ENCODE assay signal across 13 cellular contexts in genomic region chr1:17370618-17371017, GRCh38. TPM values are rescaled to one million over a fixed set of nuclear protein-coding genes. Genes with fewer than 3 reads are reported as not detected.
A peak's percentile ranks its signal among the peaks of the same experiment; 100 is the strongest.
DNase-seq lines count a peak whose midpoint lies in the region; ATAC-seq and TF ChIP-seq lines count a peak whose summit lies in the region.
"Had no signal": no experiment of that assay in that cellular context is flagged by ENCODE, and none has a peak within 500 bp of the region (broad histone marks: within the 10 kb centered on the region; RNA-seq: fewer than 3 reads in every experiment).

No MANE protein-coding gene starts in this region.

- H3K36me3 Mint-ChIP-seq in progenitor cell of endocrine pancreas (ENCODE audit: insufficient read depth): no peaks in the 10 kb centered on the region
- H3K36me3 Mint-ChIP-seq: activated naive CD8-positive, alpha-beta T cell had no signal

- no peak overlapping the region for H3K4me3 Mint-ChIP-seq in progenitor cell of endocrine pancreas (ENCODE audit: low read depth)
- H3K4me3 Mint-ChIP-seq: activated CD4-positive, alpha-beta T cell treated with anti-CD3 and anti-CD28 coated beads, Interleukin-2, amount 10 ng/mL, durations not matched to agents 7 days and 5 days; activated naive CD8-positive, alpha-beta T cell had no signal

- ATAC-seq in HG03342 (IDR thresholded peaks at IDR 0.05; ENCODE audit: unreplicated experiment): no peak

- H3K27me3 Mint-ChIP-seq in progenitor cell of endocrine pancreas: peaks cover 18% of the 10 kb centered on the region
- H3K27me3 Mint-ChIP-seq: activated naive CD8-positive, alpha-beta T cell had no signal

- no peak overlapping the region for H3K27ac Mint-ChIP-seq in progenitor cell of endocrine pancreas
- H3K27ac Mint-ChIP-seq: activated CD4-positive, alpha-beta T cell treated with anti-CD3 and anti-CD28 coated beads, Interleukin-2, amount 10 ng/mL, durations not matched to agents 7 days and 5 days; activated naive CD8-positive, alpha-beta T cell had no signal

- H3K9me3 Mint-ChIP-seq in progenitor cell of endocrine pancreas (ENCODE audit: low read depth): no peaks in the 10 kb centered on the region
- H3K9me3 Mint-ChIP-seq: activated CD4-positive, alpha-beta T cell treated with anti-CD3 and anti-CD28 coated beads, Interleukin-2, amount 10 ng/mL, durations not matched to agents 7 days and 5 days had no signal

- DNase-seq in NCI-H748 (lab: John Stamatoyannopoulos, UW; ENCODE audit: unreplicated experiment) (peak; percentile 3), NCI-H748 treated with DMSO at 0.1 percent for 48 hours (lab: John Stamatoyannopoulos, UW) (no peak), NAMALWA (ENCODE audit: low spot score) (peak; percentile 44), cardiac fibroblast (ENCODE audit: low read depth in 2 of 2) (no peak), progenitor cell of endocrine pancreas (ENCODE audit: low spot score, unreplicated experiment) (no peak), NCI-H226 (no peak), DMS153 (lab: John Stamatoyannopoulos, UW) (no peak)
- DNase-seq: activated CD4-positive, alpha-beta T cell treated with anti-CD3 and anti-CD28 coated beads, Interleukin-2, amount 10 ng/mL, durations not matched to agents 7 days and 5 days had no signal

- H3K4me3 ChIP-seq in cardiac fibroblast (replicated peaks in 1 of 2; ENCODE audit: low read depth in 2 of 2, low read length in 2 of 2): no peak overlapping the region
- H3K4me3 ChIP-seq: lung had no signal

- peak; percentile 26 for TF ChIP-seq CTCF in cardiac fibroblast (IDR thresholded peaks at IDR 0.05; ENCODE audit: low read depth, low read length)
- peak; percentile 47 for TF ChIP-seq CTCF in progenitor cell of endocrine pancreas (IDR thresholded peaks at IDR 0.05; ENCODE audit: unreplicated experiment)

- no peaks in the 10 kb centered on the region for H3K4me1 Mint-ChIP-seq in progenitor cell of endocrine pancreas (ENCODE audit: low read depth)
- H3K4me1 Mint-ChIP-seq: activated CD4-positive, alpha-beta T cell treated with anti-CD3 and anti-CD28 coated beads, Interleukin-2, amount 10 ng/mL, durations not matched to agents 7 days and 5 days had no signal

RNA-seq across cellular contexts. Expression of gene PADI6, which starts 1.4 kb away (rescaled TPM):
- not detected in 2 replicates for total RNA-seq in progenitor cell of endocrine pancreas
- total RNA-seq: endothelial cell of umbilical vein, lung, NCI-H460 had no signal

Comparison
In these comparisons a context has a peak if more than half of its experiments do, and no peak if none do; other contexts are left out.
1. DNase-seq: peak in NCI-H748 (single experiment) and NAMALWA (single experiment); none in NCI-H748 treated with DMSO at 0.1 percent for 48 hours (single experiment), cardiac fibroblast (0 of 2), progenitor cell of endocrine pancreas (single experiment), NCI-H226 (single experiment) and DMS153 (single experiment).